11 cellular contexts compared by ENCODE assay signal in genomic region chr11:46698597-46698996, GRCh38. TPM values are rescaled to one million over a fixed set of nuclear protein-coding genes. Genes with fewer than 3 reads are reported as not detected.
DNase-seq lines count a peak whose midpoint lies in the region; ATAC-seq and TF ChIP-seq lines count a peak whose summit lies in the region.
"Had no signal": no experiment of that assay in that cellular context is flagged by ENCODE, and none has a peak within 500 bp of the region (broad histone marks: within the 10 kb centered on the region; RNA-seq: fewer than 3 reads in every experiment).

No MANE protein-coding gene starts in this region.

- peaks cover 83% of the 10 kb centered on the region for H3K79me2 ChIP-seq in osteoblast (ENCODE audit: insufficient read depth, low read length)

- no peak for TF ChIP-seq CTCF in choroid plexus epithelial cell (conservative IDR thresholded peaks at IDR 0.05; ENCODE audit: low read depth, low read length)
- TF ChIP-seq CTCF in osteoblast (IDR thresholded peaks at IDR 0.05; ENCODE audit: extremely low read depth, low read depth, low read length), result no peak

- H3K27me3 Mint-ChIP-seq in CD4-positive, CD25-positive, alpha-beta regulatory T cell, result no peaks in the 10 kb centered on the region
- H3K27me3 Mint-ChIP-seq in IgD-negative memory B cell, result no peaks in the 10 kb centered on the region

- H3K4me1 ChIP-seq in CD4-positive, CD25-positive, alpha-beta regulatory T cell (ENCODE audit: control insufficient read depth, insufficient read depth, low read length, poor library complexity, severe bottlenecking), result peaks cover 71% of the 10 kb centered on the region
- peaks cover 36% of the 10 kb centered on the region for H3K4me1 ChIP-seq in osteoblast (ENCODE audit: insufficient read depth, low read length)

- H4K20me1 ChIP-seq in osteoblast (ENCODE audit: insufficient read depth, low read length), result peaks cover 23% of the 10 kb centered on the region

- H3K9me3 Mint-ChIP-seq in CD4-positive, CD25-positive, alpha-beta regulatory T cell, result peaks cover 0 to 2% (median 0%) of the 10 kb centered on the region in 7 donors
- H3K9me3 Mint-ChIP-seq in IgD-negative memory B cell, result no peaks in the 10 kb centered on the region

- no peak for DNase-seq in CD4-positive, CD25-positive, alpha-beta regulatory T cell
- DNase-seq in choroid plexus epithelial cell (ENCODE audit: low read depth) (no peak), osteoblast (ENCODE audit: insufficient read length, low spot score, missing footprints) (no peak), NOMO-1 (lab: John Stamatoyannopoulos, UW; ENCODE audit: unreplicated experiment in 2 of 2) (no peak)
- no peak for DNase-seq in stimulated activated naive CD4-positive, alpha-beta T cell (lab: John Stamatoyannopoulos, UW)
- DNase-seq: hypothalamus, NCI-H510A had no signal

- H3K4me1 Mint-ChIP-seq in CD4-positive, CD25-positive, alpha-beta regulatory T cell, result peaks cover 9 to 79% (median 39%) of the 10 kb centered on the region in 4 donors
- peaks cover 29 to 33% (median 29%) of the 10 kb centered on the region in 3 donors for H3K4me1 Mint-ChIP-seq in IgD-negative memory B cell

- peak overlapping the region in 2 of 3 donors; percentile 91 to 97 for H3K27ac Mint-ChIP-seq in CD4-positive, CD25-positive, alpha-beta regulatory T cell
- H3K27ac Mint-ChIP-seq in IgD-negative memory B cell, result peak overlapping the region in 2 of 3 donors; percentile 59 to 62

- peak overlapping the region; percentile 66 to 99 (median 94) for H3K4me3 Mint-ChIP-seq in CD4-positive, CD25-positive, alpha-beta regulatory T cell
- H3K4me3 Mint-ChIP-seq in IgD-negative memory B cell, result peak overlapping the region in 3 of 4 donors; percentile 84 to 98 (median 94)

- peak overlapping the region; percentile 46 for H3K4me3 ChIP-seq in CD4-positive, CD25-positive, alpha-beta regulatory T cell (ENCODE audit: low read depth, low read length)
- H3K4me3 ChIP-seq in choroid plexus epithelial cell (ENCODE audit: low read depth, low read length) (peak overlapping the region; percentile 16), osteoblast (ENCODE audit: insufficient read depth, low read length) (peak overlapping the region; percentile 84)

- peak overlapping the region; percentile 87 for H3K4me2 ChIP-seq in osteoblast (ENCODE audit: insufficient read depth, low read length)

- no peak for ATAC-seq in CD4-positive, CD25-positive, alpha-beta regulatory T cell (ENCODE audit: low read depth in 2 of 2)
- no peak for ATAC-seq in GM21515 (IDR thresholded peaks at IDR 0.05; ENCODE audit: unreplicated experiment)

- H3K36me3 Mint-ChIP-seq in CD4-positive, CD25-positive, alpha-beta regulatory T cell, result peaks cover 29% of the 10 kb centered on the region
- H3K36me3 Mint-ChIP-seq in IgD-negative memory B cell, result peaks cover 5% of the 10 kb centered on the region

- peaks cover 39% of the 10 kb centered on the region for H3K36me3 ChIP-seq in CD4-positive, CD25-positive, alpha-beta regulatory T cell (ENCODE audit: control insufficient read depth, insufficient read depth, low read length)
- peaks cover 42% of the 10 kb centered on the region for H3K36me3 ChIP-seq in osteoblast (ENCODE audit: insufficient read depth, low read length)

- no peak overlapping the region for H3K27ac ChIP-seq in CD4-positive, CD25-positive, alpha-beta regulatory T cell (ENCODE audit: insufficient read depth, low read length, poor library complexity, severe bottlenecking)
- peak overlapping the region; percentile 3 for H3K27ac ChIP-seq in osteoblast (ENCODE audit: low read depth, low read length)

- H3K27me3 ChIP-seq in CD4-positive, CD25-positive, alpha-beta regulatory T cell (ENCODE audit: control insufficient read depth, insufficient read depth, low read length), result no peaks in the 10 kb centered on the region
- H3K27me3 ChIP-seq in osteoblast (ENCODE audit: insufficient read depth, low read length), result no peaks in the 10 kb centered on the region

- no peaks in the 10 kb centered on the region for H3K9me3 ChIP-seq in CD4-positive, CD25-positive, alpha-beta regulatory T cell (ENCODE audit: control insufficient read depth in 2 of 2, low read length in 2 of 2)
- H3K9me3 ChIP-seq in osteoblast (ENCODE audit: low read depth, low read length), result no peaks in the 10 kb centered on the region

- no peak overlapping the region for H2AFZ ChIP-seq in osteoblast (ENCODE audit: low read length)

RNA-seq across cellular contexts. Expression of gene ARHGAP1, which starts 1.8 kb away (rescaled TPM):
- total RNA-seq in CD4-positive, CD25-positive, alpha-beta regulatory T cell, result 72.5 TPM
- polyA plus RNA-seq in CD4-positive, CD25-positive, alpha-beta regulatory T cell, result 10 to 100 TPM; 46.6 to 63.6 (median 51.1) TPM
- polyA plus RNA-seq in IgD-negative memory B cell, result 42.6 TPM
- 88.3 and 100 TPM in 2 replicates for total RNA-seq in osteoblast

RNA-seq across cellular contexts. Expression of gene ZNF408, which starts 2.2 kb away (rescaled TPM):
- total RNA-seq in CD4-positive, CD25-positive, alpha-beta regulatory T cell, result 12.4 TPM
- 10 to 100 TPM in 1 of 4 donors, 1 to 10 TPM in 3; 6.3 to 12.9 (median 8.0) TPM for polyA plus RNA-seq in CD4-positive, CD25-positive, alpha-beta regulatory T cell
- 12.4 TPM for polyA plus RNA-seq in IgD-negative memory B cell
- total RNA-seq in osteoblast, result 16.2 and 16.3 TPM in 2 replicates

RNA-seq across cellular contexts. Expression of gene F2, which starts 20.4 kb away (rescaled TPM):
- not detected for total RNA-seq in CD4-positive, CD25-positive, alpha-beta regulatory T cell
- not detected for polyA plus RNA-seq in CD4-positive, CD25-positive, alpha-beta regulatory T cell
- polyA plus RNA-seq in IgD-negative memory B cell, result not detected
- not detected in 2 replicates for total RNA-seq in osteoblast
- total RNA-seq: dermis microvascular lymphatic vessel endothelial cell, urinary bladder had no signal

Comparison
In these comparisons a context has a peak if more than half of its experiments do, and no peak if none do; other contexts are left out.
1. H3K4me3 ChIP-seq: peak in every context shown above with its lines; median percentile 84 in osteoblast; 46 in CD4-positive, CD25-positive, alpha-beta regulatory T cell; 16 in choroid plexus epithelial cell.